ENCODE assay signal across 9 cellular contexts in the genomic region with DNA sequence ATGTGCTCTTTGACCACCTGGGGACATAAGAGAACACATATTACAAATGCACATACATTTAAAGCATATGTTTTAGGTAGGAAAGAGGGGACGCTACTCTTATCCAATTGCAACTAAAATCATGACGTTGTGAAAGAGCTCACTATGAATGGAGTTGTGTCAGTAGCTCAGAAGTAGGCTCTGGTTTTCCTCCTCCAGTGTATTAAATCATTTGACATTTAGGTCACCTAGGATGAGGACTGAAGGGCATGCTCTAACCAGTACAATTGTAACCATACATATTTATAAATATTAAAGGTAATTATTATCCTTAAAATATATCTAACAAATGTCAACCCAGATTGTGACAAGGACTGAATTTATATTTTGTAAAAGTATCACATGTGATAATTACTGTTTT.
"Had no signal": no experiment of that assay in that cellular context is flagged by ENCODE, and none has a peak within 500 bp of the region (broad histone marks: within the 10 kb centered on the region; RNA-seq: fewer than 3 reads in every experiment).

No MANE protein-coding gene starts in this region.

- H3K9ac ChIP-seq: GM23248 had no signal

- ATAC-seq: GM23338, HCT116 had no signal

- H3K36me3 ChIP-seq: HAP-1 had no signal

- H2AFZ ChIP-seq: GM23248, GM23338 had no signal

- H3K27ac ChIP-seq: GM23248 had no signal

- DNase-seq: GM23248, GOT3, H7, H9, HCEC 1CT, HFFc6 had no signal

- H3K9me3 ChIP-seq: HAP-1 had no signal

- H3K4me2 ChIP-seq: GM23338 had no signal

- H3K4me3 ChIP-seq: GM23248, GM23338, HAP-1 had no signal
